ENCODE assay signal across 1 cellular context in the genomic region with DNA sequence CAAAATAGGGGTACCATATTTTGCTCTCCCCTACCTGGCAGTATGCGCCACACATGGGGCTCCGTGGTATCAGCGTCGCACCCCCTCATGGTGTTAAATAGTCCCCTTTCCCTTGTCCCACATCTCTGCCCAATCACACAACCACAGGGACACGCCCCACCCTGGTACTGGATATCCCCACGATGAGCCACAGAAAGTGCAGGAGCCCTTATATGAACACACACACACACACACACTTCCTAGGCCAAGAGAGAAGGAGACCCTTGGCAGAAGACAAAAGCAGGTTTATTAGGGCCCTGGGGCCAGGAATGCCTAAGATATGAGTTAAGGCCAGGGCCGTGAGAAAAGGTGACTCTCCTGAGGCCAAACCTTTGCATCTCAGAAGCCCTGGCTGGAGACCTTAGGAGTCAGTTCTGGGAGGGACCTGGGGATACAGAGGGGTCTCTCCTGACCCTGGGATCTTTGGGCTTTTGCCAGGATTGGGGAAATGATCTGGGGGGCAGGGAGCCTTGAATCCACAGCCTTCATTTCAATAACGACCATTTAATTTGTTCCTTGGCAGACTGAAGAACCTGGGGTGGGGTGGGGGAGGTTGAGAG.
TF ChIP-seq lines count a peak whose summit lies in the region.

No MANE protein-coding gene starts in this region.

TF ChIP-seq in GM12878, 131 proteins besides CTCF, POLR2A, EP300 and RAD21 (continued from another document):
- no peak for TF ChIP-seq ATF7 (IDR thresholded peaks at IDR 0.05; ENCODE audit: low read depth)
- TF ChIP-seq, protein P1, sequence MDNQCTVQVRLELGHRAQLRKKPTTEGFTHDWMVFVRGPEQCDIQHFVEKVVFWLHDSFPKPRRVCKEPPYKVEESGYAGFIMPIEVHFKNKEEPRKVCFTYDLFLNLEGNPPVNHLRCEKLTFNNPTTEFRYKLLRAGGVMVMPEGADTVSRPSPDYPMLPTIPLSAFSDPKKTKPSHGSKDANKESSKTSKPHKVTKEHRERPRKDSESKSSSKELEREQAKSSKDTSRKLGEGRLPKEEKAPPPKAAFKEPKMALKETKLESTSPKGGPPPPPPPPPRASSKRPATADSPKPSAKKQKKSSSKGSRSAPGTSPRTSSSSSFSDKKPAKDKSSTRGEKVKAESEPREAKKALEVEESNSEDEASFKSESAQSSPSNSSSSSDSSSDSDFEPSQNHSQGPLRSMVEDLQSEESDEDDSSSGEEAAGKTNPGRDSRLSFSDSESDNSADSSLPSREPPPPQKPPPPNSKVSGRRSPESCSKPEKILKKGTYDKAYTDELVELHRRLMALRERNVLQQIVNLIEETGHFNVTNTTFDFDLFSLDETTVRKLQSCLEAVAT (IDR thresholded peaks at IDR 0.05), result no peak
- TF ChIP-seq EGR1 (IDR thresholded peaks at IDR 0.05; ENCODE audit: borderline replicate concordance in 1 of 2, low read depth in 2 of 2, low read length in 2 of 2), result no peak
- TF ChIP-seq ESRRA (IDR thresholded peaks at IDR 0.05; ENCODE audit: low read length), result no peak
- TF ChIP-seq, protein P2, sequence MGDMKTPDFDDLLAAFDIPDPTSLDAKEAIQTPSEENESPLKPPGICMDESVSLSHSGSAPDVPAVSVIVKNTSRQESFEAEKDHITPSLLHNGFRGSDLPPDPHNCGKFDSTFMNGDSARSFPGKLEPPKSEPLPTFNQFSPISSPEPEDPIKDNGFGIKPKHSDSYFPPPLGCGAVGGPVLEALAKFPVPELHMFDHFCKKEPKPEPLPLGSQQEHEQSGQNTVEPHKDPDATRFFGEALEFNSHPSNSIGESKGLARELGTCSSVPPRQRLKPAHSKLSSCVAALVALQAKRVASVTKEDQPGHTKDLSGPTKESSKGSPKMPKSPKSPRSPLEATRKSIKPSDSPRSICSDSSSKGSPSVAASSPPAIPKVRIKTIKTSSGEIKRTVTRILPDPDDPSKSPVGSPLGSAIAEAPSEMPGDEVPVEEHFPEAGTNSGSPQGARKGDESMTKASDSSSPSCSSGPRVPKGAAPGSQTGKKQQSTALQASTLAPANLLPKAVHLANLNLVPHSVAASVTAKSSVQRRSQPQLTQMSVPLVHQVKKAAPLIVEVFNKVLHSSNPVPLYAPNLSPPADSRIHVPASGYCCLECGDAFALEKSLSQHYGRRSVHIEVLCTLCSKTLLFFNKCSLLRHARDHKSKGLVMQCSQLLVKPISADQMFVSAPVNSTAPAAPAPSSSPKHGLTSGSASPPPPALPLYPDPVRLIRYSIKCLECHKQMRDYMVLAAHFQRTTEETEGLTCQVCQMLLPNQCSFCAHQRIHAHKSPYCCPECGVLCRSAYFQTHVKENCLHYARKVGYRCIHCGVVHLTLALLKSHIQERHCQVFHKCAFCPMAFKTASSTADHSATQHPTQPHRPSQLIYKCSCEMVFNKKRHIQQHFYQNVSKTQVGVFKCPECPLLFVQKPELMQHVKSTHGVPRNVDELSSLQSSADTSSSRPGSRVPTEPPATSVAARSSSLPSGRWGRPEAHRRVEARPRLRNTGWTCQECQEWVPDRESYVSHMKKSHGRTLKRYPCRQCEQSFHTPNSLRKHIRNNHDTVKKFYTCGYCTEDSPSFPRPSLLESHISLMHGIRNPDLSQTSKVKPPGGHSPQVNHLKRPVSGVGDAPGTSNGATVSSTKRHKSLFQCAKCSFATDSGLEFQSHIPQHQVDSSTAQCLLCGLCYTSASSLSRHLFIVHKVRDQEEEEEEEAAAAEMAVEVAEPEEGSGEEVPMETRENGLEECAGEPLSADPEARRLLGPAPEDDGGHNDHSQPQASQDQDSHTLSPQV (IDR thresholded peaks at IDR 0.05), result no peak
- TF ChIP-seq CREM (IDR thresholded peaks at IDR 0.05; ENCODE audit: low read depth), result no peak
- TF ChIP-seq, protein P3, sequence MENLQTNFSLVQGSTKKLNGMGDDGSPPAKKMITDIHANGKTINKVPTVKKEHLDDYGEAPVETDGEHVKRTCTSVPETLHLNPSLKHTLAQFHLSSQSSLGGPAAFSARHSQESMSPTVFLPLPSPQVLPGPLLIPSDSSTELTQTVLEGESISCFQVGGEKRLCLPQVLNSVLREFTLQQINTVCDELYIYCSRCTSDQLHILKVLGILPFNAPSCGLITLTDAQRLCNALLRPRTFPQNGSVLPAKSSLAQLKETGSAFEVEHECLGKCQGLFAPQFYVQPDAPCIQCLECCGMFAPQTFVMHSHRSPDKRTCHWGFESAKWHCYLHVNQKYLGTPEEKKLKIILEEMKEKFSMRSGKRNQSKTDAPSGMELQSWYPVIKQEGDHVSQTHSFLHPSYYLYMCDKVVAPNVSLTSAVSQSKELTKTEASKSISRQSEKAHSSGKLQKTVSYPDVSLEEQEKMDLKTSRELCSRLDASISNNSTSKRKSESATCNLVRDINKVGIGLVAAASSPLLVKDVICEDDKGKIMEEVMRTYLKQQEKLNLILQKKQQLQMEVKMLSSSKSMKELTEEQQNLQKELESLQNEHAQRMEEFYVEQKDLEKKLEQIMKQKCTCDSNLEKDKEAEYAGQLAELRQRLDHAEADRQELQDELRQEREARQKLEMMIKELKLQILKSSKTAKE (IDR thresholded peaks at IDR 0.05; ENCODE audit: low read depth, poor library complexity, severe bottlenecking), result no peak
- TF ChIP-seq NFXL1 (IDR thresholded peaks at IDR 0.05; ENCODE audit: borderline replicate concordance), result no peak
- no peak for TF ChIP-seq GABPA (IDR thresholded peaks at IDR 0.05; ENCODE audit: low read depth)
- TF ChIP-seq, protein P4, sequence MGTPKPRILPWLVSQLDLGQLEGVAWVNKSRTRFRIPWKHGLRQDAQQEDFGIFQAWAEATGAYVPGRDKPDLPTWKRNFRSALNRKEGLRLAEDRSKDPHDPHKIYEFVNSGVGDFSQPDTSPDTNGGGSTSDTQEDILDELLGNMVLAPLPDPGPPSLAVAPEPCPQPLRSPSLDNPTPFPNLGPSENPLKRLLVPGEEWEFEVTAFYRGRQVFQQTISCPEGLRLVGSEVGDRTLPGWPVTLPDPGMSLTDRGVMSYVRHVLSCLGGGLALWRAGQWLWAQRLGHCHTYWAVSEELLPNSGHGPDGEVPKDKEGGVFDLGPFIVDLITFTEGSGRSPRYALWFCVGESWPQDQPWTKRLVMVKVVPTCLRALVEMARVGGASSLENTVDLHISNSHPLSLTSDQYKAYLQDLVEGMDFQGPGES (IDR thresholded peaks at IDR 0.05), result no peak
- TF ChIP-seq EZH2 (IDR thresholded peaks at IDR 0.05; ENCODE audit: borderline replicate concordance, control insufficient read depth, low read depth, low read length), result no peak
- TF ChIP-seq CREB1 (IDR thresholded peaks at IDR 0.05; ENCODE audit: low read depth), result no peak
- no peak for TF ChIP-seq ETV6 (conservative IDR thresholded peaks at IDR 0.05 in 1 of 2, IDR thresholded peaks at IDR 0.05 in 1 of 2; ENCODE audit: borderline replicate concordance in 1 of 2, low read depth in 1 of 2)
- no peak for TF ChIP-seq SP1 (IDR thresholded peaks at IDR 0.05; ENCODE audit: low read depth, low read length)
